20 cellular contexts compared by ENCODE assay signal in genomic region chr2:61167587-61167986, GRCh38. TPM values are rescaled to one million over a fixed set of nuclear protein-coding genes. Genes with fewer than 3 reads are reported as not detected.
A peak's percentile ranks its signal among the peaks of the same experiment; 100 is the strongest.
DNase-seq lines count a peak whose midpoint lies in the region; ATAC-seq and TF ChIP-seq lines count a peak whose summit lies in the region.
"Had no signal": no experiment of that assay in that cellular context is flagged by ENCODE, and none has a peak within 500 bp of the region (broad histone marks: within the 10 kb centered on the region; RNA-seq: fewer than 3 reads in every experiment).

No MANE protein-coding gene starts in this region.

- H3K27me3 ChIP-seq in DND-41 (ENCODE audit: insufficient read depth, low read length, poor library complexity) (no peaks in the 10 kb centered on the region), HCT116 (ENCODE audit: insufficient read depth, low read length) (no peaks in the 10 kb centered on the region), vagina (no peaks in the 10 kb centered on the region)
- H3K27me3 ChIP-seq: BE2C had no signal

- H4K20me1 ChIP-seq in DND-41 (ENCODE audit: insufficient read depth, low read length) (no peaks in the 10 kb centered on the region), HCT116 (ENCODE audit: insufficient read depth) (no peaks in the 10 kb centered on the region)

- no peak overlapping the region for H3K27ac ChIP-seq in DND-41 (ENCODE audit: low read length)
- no peak overlapping the region for H3K27ac ChIP-seq in HCT116 (ENCODE audit: low read depth, low read length)
- H3K27ac ChIP-seq in vagina: no peak overlapping the region

- H3K9ac ChIP-seq in DND-41 (ENCODE audit: low read depth, low read length) (no peak overlapping the region), HCT116 (ENCODE audit: low read length) (no peak overlapping the region)

- ATAC-seq in DND-41 (ENCODE audit: insufficient read depth, low read depth): no peak
- no peak for ATAC-seq in HCT116
- no peak for ATAC-seq in WTC11
- ATAC-seq: GM12878, HepG2 had no signal

- peaks cover 18% of the 10 kb centered on the region for H3K36me3 Mint-ChIP-seq in WTC11

- no peaks in the 10 kb centered on the region for H3K4me1 ChIP-seq in DND-41 (ENCODE audit: insufficient read depth, low read length)
- H3K4me1 ChIP-seq in HCT116 (ENCODE audit: control insufficient read depth in 1 of 2, insufficient read depth in 2 of 2, low read length in 2 of 2): no peaks in the 10 kb centered on the region
- H3K4me1 ChIP-seq in vagina: no peaks in the 10 kb centered on the region
- H3K4me1 ChIP-seq: BE2C had no signal

- H3K27me3 Mint-ChIP-seq in WTC11 (ENCODE audit: low read depth): no peaks in the 10 kb centered on the region
- H3K27me3 Mint-ChIP-seq: CD4-positive, CD25-positive, alpha-beta regulatory T cell; CD8-positive, alpha-beta memory T cell had no signal

- CTCF ChIA-PET in HCT116 (lab: Charles Lee) (no interaction called here), WTC11 (lab: Charles Lee) (interaction anchor here (1.4 kb wide), 1 partner anchor 10 kb away, joined by 10 read pairs; no protein-coding TSS in a partner anchor)

- H3K79me2 ChIP-seq in DND-41 (ENCODE audit: insufficient read depth, low read length) (no peaks in the 10 kb centered on the region), HCT116 (ENCODE audit: insufficient read depth, low read length) (no peaks in the 10 kb centered on the region)

- POLR2A ChIA-PET in HCT116 (lab: Charles Lee) (no interaction called here), WTC11 (lab: Charles Lee) (interaction anchor here (0.6 kb wide), 2 partner anchors 9 to 37 kb away, joined by 3 to 4 read pairs; no protein-coding TSS in a partner anchor)

- H3K9me3 Mint-ChIP-seq in WTC11: no peaks in the 10 kb centered on the region
- H3K9me3 Mint-ChIP-seq: CD4-positive, CD25-positive, alpha-beta regulatory T cell; CD8-positive, alpha-beta memory T cell had no signal

- peak overlapping the region; percentile 4; the same call in 1 of the 2 replicates for H3K27ac Mint-ChIP-seq in WTC11
- H3K27ac Mint-ChIP-seq: CD4-positive, CD25-positive, alpha-beta regulatory T cell had no signal

- no peak for TF ChIP-seq RAD21 in HCT116 (IDR thresholded peaks at IDR 0.05; ENCODE audit: low read depth)

- no peak for TF ChIP-seq POLR2A in HCT116 (IDR thresholded peaks at IDR 0.05; ENCODE audit: borderline replicate concordance, extremely low read depth, insufficient read depth, insufficient read length)
- no peak for TF ChIP-seq POLR2A in vagina (IDR thresholded peaks at IDR 0.05)

- H3K36me3 ChIP-seq in DND-41 (ENCODE audit: insufficient read depth, low read length) (no peaks in the 10 kb centered on the region), HCT116 (ENCODE audit: control insufficient read depth in 1 of 2, insufficient read depth in 2 of 2, low read length in 2 of 2) (no peaks in the 10 kb centered on the region), vagina (peaks cover 3 to 30% of the 10 kb centered on the region in 2 donors)
- H3K36me3 ChIP-seq: BE2C had no signal

- no peak for TF ChIP-seq CTCF in DND-41 (IDR thresholded peaks at IDR 0.05; ENCODE audit: borderline replicate concordance, extremely low read depth, low read length, poor library complexity, severe bottlenecking)
- TF ChIP-seq CTCF in HCT116 (IDR thresholded peaks at IDR 0.05 in 2 of 3, conservative IDR thresholded peaks at IDR 0.05 in 1 of 3; ENCODE audit: borderline replicate concordance in 1 of 3, insufficient read depth in 1 of 3, low read depth in 2 of 3, low read length in 2 of 3): no peak
- TF ChIP-seq CTCF in WTC11 (IDR thresholded peaks at IDR 0.05): no peak
- no peak for TF ChIP-seq CTCF in vagina (IDR thresholded peaks at IDR 0.05)

- no peak overlapping the region for H3K4me3 ChIP-seq in DND-41 (ENCODE audit: low read depth in 1 of 2, low read length in 2 of 2)
- no peak overlapping the region for H3K4me3 ChIP-seq in HCT116 (replicated peaks in 1 of 2; ENCODE audit: low read depth in 1 of 2, low read length in 2 of 2)
- H3K4me3 ChIP-seq in vagina: no peak overlapping the region
- H3K4me3 ChIP-seq: GM12878 had no signal

- H3K4me3 Mint-ChIP-seq in WTC11: no peak overlapping the region
- H3K4me3 Mint-ChIP-seq: CD4-positive, CD25-positive, alpha-beta regulatory T cell; CD8-positive, alpha-beta memory T cell had no signal

- intact Hi-C loops in HCT116 (cut with micrococcal nuclease) (no loop called here), vagina (cut with DNase I) (no loop called here)

- H3K9me2 ChIP-seq in HCT116 (ENCODE audit: insufficient read depth): no peaks in the 10 kb centered on the region

- no peaks in the 10 kb centered on the region for H3K4me1 Mint-ChIP-seq in WTC11
- H3K4me1 Mint-ChIP-seq: CD8-positive, alpha-beta memory T cell had no signal

- H2AFZ ChIP-seq in DND-41 (ENCODE audit: low read depth, low read length) (0 out of 2 replicates have a peak overlapping the region, but pooled peaks have one; percentile 4), HCT116 (ENCODE audit: low read depth, low read length, poor library complexity, severe bottlenecking) (peak overlapping the region; percentile 42)

- DNase-seq in DND-41 (no peak), HCT116 (ENCODE audit: low read depth, low spot score) (no peak), WTC11 (ENCODE audit: low spot score) (no peak), kidney tubule cell (ENCODE audit: low spot score) (peak; percentile 28), vagina (ENCODE audit: extremely low spot score in 2 of 2) (no peak), HuH-7.5 (ENCODE audit: low spot score) (no peak)
- DNase-seq in activated effector memory CD4-positive, alpha-beta T cell treated with Interleukin-2 at 50 U/mL for 16 hours: no peak
- DNase-seq: ACHN; BE2C; C1 segment of cervical spinal cord; CD4-positive, CD25-positive, alpha-beta regulatory T cell; CD8-positive, alpha-beta memory T cell; COR-L47; DMS 273 treated with DMSO at 0.1 percent for 48 hours; DMS79; GF-D8; GOT3; H7 had no signal

- no peak overlapping the region for H3K4me2 ChIP-seq in DND-41 (ENCODE audit: insufficient read depth, low read length)
- no peak overlapping the region for H3K4me2 ChIP-seq in HCT116 (ENCODE audit: low read length)

- BruUV-seq in HCT116 (replicated peaks; lab: Mats Ljungman, UMichigan): no TSS peak

- RAD21 ChIA-PET in HCT116 (lab: Charles Lee; ENCODE audit: low non-redundant PET in 1 of 2, low total read pairs in 2 of 2, uncharacterized antibody in 2 of 2, unreplicated experiment in 2 of 2): interaction anchor here in 1 of 2 experiments (0.7 kb wide), 1 partner anchor 102 kb away, joined by 3 read pairs; the partner anchor contains the start of gene SANBR

- H3K9me3 ChIP-seq in DND-41 (ENCODE audit: insufficient read depth, low read length, severe bottlenecking) (no peaks in the 10 kb centered on the region), HCT116 (ENCODE audit: control insufficient read depth in 1 of 2, insufficient read depth in 1 of 2, low read depth in 1 of 2, low read length in 2 of 2) (peaks cover 0 to 3% of the 10 kb centered on the region in 2 experiments; a peak in 1 of 4 replicates), vagina (no peaks in the 10 kb centered on the region)
- H3K9me3 ChIP-seq: BE2C had no signal

TF ChIP-seq in HCT116, 20 proteins besides CTCF, POLR2A, EP300 and RAD21 (continues in another document):
- TF ChIP-seq CBX3 (IDR thresholded peaks at IDR 0.05; ENCODE audit: low read depth): no peak
- no peak for TF ChIP-seq EGR1 (IDR thresholded peaks at IDR 0.05; ENCODE audit: low read depth)
- no peak for TF ChIP-seq CEBPB (IDR thresholded peaks at IDR 0.05; ENCODE audit: low read depth)
- no peak for TF ChIP-seq EZH2 (IDR thresholded peaks at IDR 0.05)

TF ChIP-seq in WTC11, 78 proteins besides CTCF, POLR2A, EP300 and RAD21 (continues in another document):
- TF ChIP-seq AR (CRISPR knock-in tag; IDR thresholded peaks at IDR 0.05): no peak
- TF ChIP-seq NR3C1 (CRISPR knock-in tag; conservative IDR thresholded peaks at IDR 0.05; ENCODE audit: low read depth): no peak
- TF ChIP-seq NR1H2 (CRISPR knock-in tag; IDR thresholded peaks at IDR 0.05): no peak

RNA-seq across cellular contexts. Expression of gene C2orf74, which starts 5.6 kb away (rescaled TPM):
- total RNA-seq in HCT116 (2021; ENCODE audit: unreplicated experiment) (not detected), WTC11 (2021) (8.1 to 13.6 TPM (median 9.8 TPM) in 3 replicates), vagina (8.8 TPM)
- 0.12 TPM in 1 of 2 replicates, not detected in the other for polyA plus RNA-seq in HCT116 (2012)
